1 cellular context compared by ENCODE assay signal in the genomic region with DNA sequence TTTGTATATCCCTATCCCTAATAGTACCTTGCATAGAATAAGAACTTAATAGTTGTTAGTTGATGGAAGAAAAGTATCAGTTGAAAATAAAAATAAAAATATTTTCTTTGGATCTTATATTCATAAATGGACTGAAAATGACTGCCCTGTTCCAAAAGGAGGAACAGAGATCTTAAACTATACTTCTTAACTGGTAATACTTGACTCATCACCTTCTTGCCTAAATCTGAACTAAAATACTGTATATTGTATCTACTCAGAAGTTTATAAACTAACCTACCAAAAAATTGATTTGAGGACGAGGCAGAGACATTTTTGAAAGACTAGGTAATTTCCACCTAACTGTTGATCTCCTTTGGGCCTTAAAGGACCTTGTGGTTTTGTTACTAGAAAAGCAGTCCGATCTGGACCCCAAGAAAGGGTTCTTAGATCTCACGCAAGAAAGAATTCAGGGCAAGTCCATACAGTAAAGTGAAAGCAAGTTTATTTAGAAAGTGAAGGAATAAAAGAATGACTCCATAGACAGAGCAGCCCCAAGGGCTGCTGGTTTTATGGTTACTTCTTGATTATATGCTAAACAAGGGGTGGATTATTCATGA.
TF ChIP-seq lines count a peak whose summit lies in the region.
"Not testable (repeated sequence)": the region's sequence is repeated elsewhere in the genome, so short reads cannot be mapped to it uniquely, and the experiment has no call there.

No MANE protein-coding gene starts in this region.

TF ChIP-seq in K562, 482 proteins besides CTCF, POLR2A, EP300 and RAD21 (continued from another document):
- TF ChIP-seq, protein P1, sequence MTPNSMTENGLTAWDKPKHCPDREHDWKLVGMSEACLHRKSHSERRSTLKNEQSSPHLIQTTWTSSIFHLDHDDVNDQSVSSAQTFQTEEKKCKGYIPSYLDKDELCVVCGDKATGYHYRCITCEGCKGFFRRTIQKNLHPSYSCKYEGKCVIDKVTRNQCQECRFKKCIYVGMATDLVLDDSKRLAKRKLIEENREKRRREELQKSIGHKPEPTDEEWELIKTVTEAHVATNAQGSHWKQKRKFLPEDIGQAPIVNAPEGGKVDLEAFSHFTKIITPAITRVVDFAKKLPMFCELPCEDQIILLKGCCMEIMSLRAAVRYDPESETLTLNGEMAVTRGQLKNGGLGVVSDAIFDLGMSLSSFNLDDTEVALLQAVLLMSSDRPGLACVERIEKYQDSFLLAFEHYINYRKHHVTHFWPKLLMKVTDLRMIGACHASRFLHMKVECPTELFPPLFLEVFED (CRISPR knock-in tag; conservative IDR thresholded peaks at IDR 0.05), result peak; percentile 61; the same call in 1 of the 2 replicates
- TF ChIP-seq, protein P2, sequence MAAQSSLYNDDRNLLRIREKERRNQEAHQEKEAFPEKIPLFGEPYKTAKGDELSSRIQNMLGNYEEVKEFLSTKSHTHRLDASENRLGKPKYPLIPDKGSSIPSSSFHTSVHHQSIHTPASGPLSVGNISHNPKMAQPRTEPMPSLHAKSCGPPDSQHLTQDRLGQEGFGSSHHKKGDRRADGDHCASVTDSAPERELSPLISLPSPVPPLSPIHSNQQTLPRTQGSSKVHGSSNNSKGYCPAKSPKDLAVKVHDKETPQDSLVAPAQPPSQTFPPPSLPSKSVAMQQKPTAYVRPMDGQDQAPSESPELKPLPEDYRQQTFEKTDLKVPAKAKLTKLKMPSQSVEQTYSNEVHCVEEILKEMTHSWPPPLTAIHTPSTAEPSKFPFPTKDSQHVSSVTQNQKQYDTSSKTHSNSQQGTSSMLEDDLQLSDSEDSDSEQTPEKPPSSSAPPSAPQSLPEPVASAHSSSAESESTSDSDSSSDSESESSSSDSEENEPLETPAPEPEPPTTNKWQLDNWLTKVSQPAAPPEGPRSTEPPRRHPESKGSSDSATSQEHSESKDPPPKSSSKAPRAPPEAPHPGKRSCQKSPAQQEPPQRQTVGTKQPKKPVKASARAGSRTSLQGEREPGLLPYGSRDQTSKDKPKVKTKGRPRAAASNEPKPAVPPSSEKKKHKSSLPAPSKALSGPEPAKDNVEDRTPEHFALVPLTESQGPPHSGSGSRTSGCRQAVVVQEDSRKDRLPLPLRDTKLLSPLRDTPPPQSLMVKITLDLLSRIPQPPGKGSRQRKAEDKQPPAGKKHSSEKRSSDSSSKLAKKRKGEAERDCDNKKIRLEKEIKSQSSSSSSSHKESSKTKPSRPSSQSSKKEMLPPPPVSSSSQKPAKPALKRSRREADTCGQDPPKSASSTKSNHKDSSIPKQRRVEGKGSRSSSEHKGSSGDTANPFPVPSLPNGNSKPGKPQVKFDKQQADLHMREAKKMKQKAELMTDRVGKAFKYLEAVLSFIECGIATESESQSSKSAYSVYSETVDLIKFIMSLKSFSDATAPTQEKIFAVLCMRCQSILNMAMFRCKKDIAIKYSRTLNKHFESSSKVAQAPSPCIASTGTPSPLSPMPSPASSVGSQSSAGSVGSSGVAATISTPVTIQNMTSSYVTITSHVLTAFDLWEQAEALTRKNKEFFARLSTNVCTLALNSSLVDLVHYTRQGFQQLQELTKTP (IDR thresholded peaks at IDR 0.05; ENCODE audit: low read depth in 1 of 2, partially characterized antibody in 2 of 2), result peak in 1 of 2 experiments; percentile 81
- not testable (repeated sequence) for TF ChIP-seq NR4A1 (CRISPR knock-in tag; IDR thresholded peaks at IDR 0.05)
- TF ChIP-seq NR4A1 (tag; IDR thresholded peaks at IDR 0.05) (peak; percentile 50; the same call in 1 of the 2 replicates), GTF2A2 (tag; IDR thresholded peaks at IDR 0.05) (peak; percentile 29; the same call in 1 of the 2 replicates), ZNF263 (CRISPR knock-in tag; IDR thresholded peaks at IDR 0.05; ENCODE audit: borderline replicate concordance) (peak; percentile 23; the same call in 1 of the 2 replicates), ELF2 (CRISPR knock-in tag; IDR thresholded peaks at IDR 0.05) (0 out of 2 replicates have a peak, but pooled peaks have one; percentile 26), ARNT (IDR thresholded peaks at IDR 0.05) (0 out of 4 replicates have a peak, but pooled peaks of 1 of the 2 experiments have one; percentile 36), POLR2B (IDR thresholded peaks at IDR 0.05; ENCODE audit: low read depth, partially characterized antibody) (peak; percentile 46), CAMTA2 (CRISPR knock-in tag; conservative IDR thresholded peaks at IDR 0.05) (0 out of 2 replicates have a peak, but pooled peaks have one; percentile 49), L3MBTL2 (IDR thresholded peaks at IDR 0.05) (0 out of 2 replicates have a peak, but pooled peaks have one; percentile 14), POLR2AphosphoS5 (IDR thresholded peaks at IDR 0.05; ENCODE audit: control insufficient read depth, insufficient read depth, low read depth, low read length) (0 out of 2 replicates have a peak, but pooled peaks have one; percentile 4), EGR1 (conservative IDR thresholded peaks at IDR 0.05) (peak; percentile 39; the same call in 1 of the 2 replicates), RFX7 (CRISPR knock-in tag; IDR thresholded peaks at IDR 0.05) (0 out of 2 replicates have a peak, but pooled peaks have one; percentile 56), HEY1 (CRISPR knock-in tag; IDR thresholded peaks at IDR 0.05; ENCODE audit: borderline replicate concordance) (peak; percentile 83), ZNF584 (CRISPR knock-in tag; IDR thresholded peaks at IDR 0.05; ENCODE audit: low read depth) (peak; percentile 50; the same call in 1 of the 2 replicates), PTRF (tag; IDR thresholded peaks at IDR 0.05) (0 out of 2 replicates have a peak, but pooled peaks have one; percentile 50), POLR2H (tag; IDR thresholded peaks at IDR 0.05; ENCODE audit: low read depth) (peak; percentile 85), BRD9 (IDR thresholded peaks at IDR 0.05; ENCODE audit: low read depth, partially characterized antibody) (peak; percentile 24), STAT5A (IDR thresholded peaks at IDR 0.05; ENCODE audit: borderline replicate concordance, low read length) (peak; percentile 89; the same call in 1 of the 2 replicates), BACH1 (tag; IDR thresholded peaks at IDR 0.05) (peak; percentile 35; the same call in 1 of the 2 replicates), TEAD1 (CRISPR knock-in tag; IDR thresholded peaks at IDR 0.05) (peak in 1 of 2 experiments; percentile 44; a peak in 1 of 4 replicates), ZFX (CRISPR knock-in tag; IDR thresholded peaks at IDR 0.05) (peak; percentile 45; the same call in 1 of the 2 replicates)
- TF ChIP-seq, protein P3, sequence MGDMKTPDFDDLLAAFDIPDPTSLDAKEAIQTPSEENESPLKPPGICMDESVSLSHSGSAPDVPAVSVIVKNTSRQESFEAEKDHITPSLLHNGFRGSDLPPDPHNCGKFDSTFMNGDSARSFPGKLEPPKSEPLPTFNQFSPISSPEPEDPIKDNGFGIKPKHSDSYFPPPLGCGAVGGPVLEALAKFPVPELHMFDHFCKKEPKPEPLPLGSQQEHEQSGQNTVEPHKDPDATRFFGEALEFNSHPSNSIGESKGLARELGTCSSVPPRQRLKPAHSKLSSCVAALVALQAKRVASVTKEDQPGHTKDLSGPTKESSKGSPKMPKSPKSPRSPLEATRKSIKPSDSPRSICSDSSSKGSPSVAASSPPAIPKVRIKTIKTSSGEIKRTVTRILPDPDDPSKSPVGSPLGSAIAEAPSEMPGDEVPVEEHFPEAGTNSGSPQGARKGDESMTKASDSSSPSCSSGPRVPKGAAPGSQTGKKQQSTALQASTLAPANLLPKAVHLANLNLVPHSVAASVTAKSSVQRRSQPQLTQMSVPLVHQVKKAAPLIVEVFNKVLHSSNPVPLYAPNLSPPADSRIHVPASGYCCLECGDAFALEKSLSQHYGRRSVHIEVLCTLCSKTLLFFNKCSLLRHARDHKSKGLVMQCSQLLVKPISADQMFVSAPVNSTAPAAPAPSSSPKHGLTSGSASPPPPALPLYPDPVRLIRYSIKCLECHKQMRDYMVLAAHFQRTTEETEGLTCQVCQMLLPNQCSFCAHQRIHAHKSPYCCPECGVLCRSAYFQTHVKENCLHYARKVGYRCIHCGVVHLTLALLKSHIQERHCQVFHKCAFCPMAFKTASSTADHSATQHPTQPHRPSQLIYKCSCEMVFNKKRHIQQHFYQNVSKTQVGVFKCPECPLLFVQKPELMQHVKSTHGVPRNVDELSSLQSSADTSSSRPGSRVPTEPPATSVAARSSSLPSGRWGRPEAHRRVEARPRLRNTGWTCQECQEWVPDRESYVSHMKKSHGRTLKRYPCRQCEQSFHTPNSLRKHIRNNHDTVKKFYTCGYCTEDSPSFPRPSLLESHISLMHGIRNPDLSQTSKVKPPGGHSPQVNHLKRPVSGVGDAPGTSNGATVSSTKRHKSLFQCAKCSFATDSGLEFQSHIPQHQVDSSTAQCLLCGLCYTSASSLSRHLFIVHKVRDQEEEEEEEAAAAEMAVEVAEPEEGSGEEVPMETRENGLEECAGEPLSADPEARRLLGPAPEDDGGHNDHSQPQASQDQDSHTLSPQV (IDR thresholded peaks at IDR 0.05), result peak; percentile 6; the same call in 1 of the 2 replicates
- TF ChIP-seq, protein P4, sequence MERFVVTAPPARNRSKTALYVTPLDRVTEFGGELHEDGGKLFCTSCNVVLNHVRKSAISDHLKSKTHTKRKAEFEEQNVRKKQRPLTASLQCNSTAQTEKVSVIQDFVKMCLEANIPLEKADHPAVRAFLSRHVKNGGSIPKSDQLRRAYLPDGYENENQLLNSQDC (CRISPR knock-in tag; IDR thresholded peaks at IDR 0.05), result peak; percentile 57; the same call in 1 of the 2 replicates
- TF ChIP-seq, protein P5, sequence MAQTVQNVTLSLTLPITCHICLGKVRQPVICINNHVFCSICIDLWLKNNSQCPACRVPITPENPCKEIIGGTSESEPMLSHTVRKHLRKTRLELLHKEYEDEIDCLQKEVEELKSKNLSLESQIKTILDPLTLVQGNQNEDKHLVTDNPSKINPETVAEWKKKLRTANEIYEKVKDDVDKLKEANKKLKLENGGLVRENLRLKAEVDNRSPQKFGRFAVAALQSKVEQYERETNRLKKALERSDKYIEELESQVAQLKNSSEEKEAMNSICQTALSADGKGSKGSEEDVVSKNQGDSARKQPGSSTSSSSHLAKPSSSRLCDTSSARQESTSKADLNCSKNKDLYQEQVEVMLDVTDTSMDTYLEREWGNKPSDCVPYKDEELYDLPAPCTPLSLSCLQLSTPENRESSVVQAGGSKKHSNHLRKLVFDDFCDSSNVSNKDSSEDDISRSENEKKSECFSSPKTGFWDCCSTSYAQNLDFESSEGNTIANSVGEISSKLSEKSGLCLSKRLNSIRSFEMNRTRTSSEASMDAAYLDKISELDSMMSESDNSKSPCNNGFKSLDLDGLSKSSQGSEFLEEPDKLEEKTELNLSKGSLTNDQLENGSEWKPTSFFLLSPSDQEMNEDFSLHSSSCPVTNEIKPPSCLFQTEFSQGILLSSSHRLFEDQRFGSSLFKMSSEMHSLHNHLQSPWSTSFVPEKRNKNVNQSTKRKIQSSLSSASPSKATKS (CRISPR knock-in tag; IDR thresholded peaks at IDR 0.05), result 0 out of 2 replicates have a peak, but pooled peaks have one; percentile 13
- TF ChIP-seq, protein P6, sequence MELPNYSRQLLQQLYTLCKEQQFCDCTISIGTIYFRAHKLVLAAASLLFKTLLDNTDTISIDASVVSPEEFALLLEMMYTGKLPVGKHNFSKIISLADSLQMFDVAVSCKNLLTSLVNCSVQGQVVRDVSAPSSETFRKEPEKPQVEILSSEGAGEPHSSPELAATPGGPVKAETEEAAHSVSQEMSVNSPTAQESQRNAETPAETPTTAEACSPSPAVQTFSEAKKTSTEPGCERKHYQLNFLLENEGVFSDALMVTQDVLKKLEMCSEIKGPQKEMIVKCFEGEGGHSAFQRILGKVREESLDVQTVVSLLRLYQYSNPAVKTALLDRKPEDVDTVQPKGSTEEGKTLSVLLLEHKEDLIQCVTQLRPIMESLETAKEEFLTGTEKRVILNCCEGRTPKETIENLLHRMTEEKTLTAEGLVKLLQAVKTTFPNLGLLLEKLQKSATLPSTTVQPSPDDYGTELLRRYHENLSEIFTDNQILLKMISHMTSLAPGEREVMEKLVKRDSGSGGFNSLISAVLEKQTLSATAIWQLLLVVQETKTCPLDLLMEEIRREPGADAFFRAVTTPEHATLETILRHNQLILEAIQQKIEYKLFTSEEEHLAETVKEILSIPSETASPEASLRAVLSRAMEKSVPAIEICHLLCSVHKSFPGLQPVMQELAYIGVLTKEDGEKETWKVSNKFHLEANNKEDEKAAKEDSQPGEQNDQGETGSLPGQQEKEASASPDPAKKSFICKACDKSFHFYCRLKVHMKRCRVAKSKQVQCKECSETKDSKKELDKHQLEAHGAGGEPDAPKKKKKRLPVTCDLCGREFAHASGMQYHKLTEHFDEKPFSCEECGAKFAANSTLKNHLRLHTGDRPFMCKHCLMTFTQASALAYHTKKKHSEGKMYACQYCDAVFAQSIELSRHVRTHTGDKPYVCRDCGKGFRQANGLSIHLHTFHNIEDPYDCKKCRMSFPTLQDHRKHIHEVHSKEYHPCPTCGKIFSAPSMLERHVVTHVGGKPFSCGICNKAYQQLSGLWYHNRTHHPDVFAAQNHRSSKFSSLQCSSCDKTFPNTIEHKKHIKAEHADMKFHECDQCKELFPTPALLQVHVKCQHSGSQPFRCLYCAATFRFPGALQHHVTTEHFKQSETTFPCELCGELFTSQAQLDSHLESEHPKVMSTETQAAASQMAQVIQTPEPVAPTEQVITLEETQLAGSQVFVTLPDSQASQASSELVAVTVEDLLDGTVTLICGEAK (IDR thresholded peaks at IDR 0.05), result peak; percentile 54; the same call in 1 of the 2 replicates
- TF ChIP-seq, protein P6 (CRISPR knock-in tag; IDR thresholded peaks at IDR 0.05), result not testable (repeated sequence)
- TF ChIP-seq, protein P7, sequence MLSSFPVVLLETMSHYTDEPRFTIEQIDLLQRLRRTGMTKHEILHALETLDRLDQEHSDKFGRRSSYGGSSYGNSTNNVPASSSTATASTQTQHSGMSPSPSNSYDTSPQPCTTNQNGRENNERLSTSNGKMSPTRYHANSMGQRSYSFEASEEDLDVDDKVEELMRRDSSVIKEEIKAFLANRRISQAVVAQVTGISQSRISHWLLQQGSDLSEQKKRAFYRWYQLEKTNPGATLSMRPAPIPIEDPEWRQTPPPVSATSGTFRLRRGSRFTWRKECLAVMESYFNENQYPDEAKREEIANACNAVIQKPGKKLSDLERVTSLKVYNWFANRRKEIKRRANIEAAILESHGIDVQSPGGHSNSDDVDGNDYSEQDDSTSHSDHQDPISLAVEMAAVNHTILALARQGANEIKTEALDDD (IDR thresholded peaks at IDR 0.05), result peak; percentile 65
